ENCODE assay signal across 19 cellular contexts in genomic region chr6:166493427-166494100, GRCh38.
"Had no signal": no experiment of that assay in that cellular context is flagged by ENCODE, and none has a peak within 500 bp of the region (broad histone marks: within the 10 kb centered on the region; RNA-seq: fewer than 3 reads in every experiment).

No MANE protein-coding gene starts in this region.

- ATAC-seq: esophagus mucosa; heart right ventricle; left lobe of liver; lower lobe of right lung; natural killer cell treated with Interleukin-12 subunit alpha and Interleukin-12 subunit beta and Interleukin-15 and Interleukin-18, amount 100 ng/mL, for 72 hours; psoas muscle; sciatic nerve; stimulated activated naive CD8-positive, alpha-beta T cell treated with anti-CD3 and anti-CD28 coated beads, Interleukin-15, Interleukin-2, amounts not matched to agents 100 U/mL and 50 U/mL, for 24 hours had no signal

- H3K4me3 Mint-ChIP-seq: memory B cell; mesothelial cell of epicardium; natural killer cell treated with Interleukin-12 subunit alpha and Interleukin-12 subunit beta and Interleukin-15 and Interleukin-18, amount 100 ng/mL, for 72 hours had no signal

- H3K27me3 Mint-ChIP-seq: memory B cell; natural killer cell treated with Interleukin-12 subunit alpha and Interleukin-12 subunit beta and Interleukin-15 and Interleukin-18, amount 100 ng/mL, for 72 hours had no signal

- H3K9me3 Mint-ChIP-seq: memory B cell; mesothelial cell of epicardium; natural killer cell treated with Interleukin-12 subunit alpha and Interleukin-12 subunit beta and Interleukin-15 and Interleukin-18, amount 100 ng/mL, for 72 hours had no signal

- DNase-seq: effector CD4-positive, alpha-beta T cell; heart right ventricle; islet precursor cell; lower lobe of right lung; retina; stimulated activated CD4-positive, alpha-beta T cell treated with anti-CD3 and anti-CD28 coated beads, Interleukin-2, amount 100 ng/mL, for 48 hours; stimulated activated naive CD8-positive, alpha-beta T cell treated with anti-CD3 and anti-CD28 coated beads, Interleukin-15, Interleukin-2, amounts not matched to agents 100 U/mL and 50 U/mL, for 24 hours; upper lobe of left lung; uterus had no signal

- H3K36me3 Mint-ChIP-seq: natural killer cell treated with Interleukin-12 subunit alpha and Interleukin-12 subunit beta and Interleukin-15 and Interleukin-18, amount 100 ng/mL, for 72 hours had no signal

- H3K4me3 ChIP-seq: coronary artery, heart right ventricle, lower lobe of right lung, psoas muscle, skin epidermis, tibial artery, upper lobe of left lung, uterus had no signal

- H3K27me3 ChIP-seq: heart right ventricle, tibial artery, upper lobe of left lung, uterus had no signal

- H3K9me3 ChIP-seq: heart right ventricle, lower lobe of right lung, psoas muscle, tibial artery, upper lobe of left lung, uterus had no signal

- H3K4me1 ChIP-seq: psoas muscle, tibial artery, uterus had no signal

- H3K36me3 ChIP-seq: uterus had no signal

- H3K27ac ChIP-seq: coronary artery, heart right ventricle, lower lobe of right lung, psoas muscle, skin epidermis, tibial artery, upper lobe of left lung, uterus had no signal

- H3K27ac Mint-ChIP-seq: memory B cell; mesothelial cell of epicardium; natural killer cell treated with Interleukin-12 subunit alpha and Interleukin-12 subunit beta and Interleukin-15 and Interleukin-18, amount 100 ng/mL, for 72 hours had no signal
